Comparison of ENCODE assay signal across 11 cellular contexts in the genomic region with DNA sequence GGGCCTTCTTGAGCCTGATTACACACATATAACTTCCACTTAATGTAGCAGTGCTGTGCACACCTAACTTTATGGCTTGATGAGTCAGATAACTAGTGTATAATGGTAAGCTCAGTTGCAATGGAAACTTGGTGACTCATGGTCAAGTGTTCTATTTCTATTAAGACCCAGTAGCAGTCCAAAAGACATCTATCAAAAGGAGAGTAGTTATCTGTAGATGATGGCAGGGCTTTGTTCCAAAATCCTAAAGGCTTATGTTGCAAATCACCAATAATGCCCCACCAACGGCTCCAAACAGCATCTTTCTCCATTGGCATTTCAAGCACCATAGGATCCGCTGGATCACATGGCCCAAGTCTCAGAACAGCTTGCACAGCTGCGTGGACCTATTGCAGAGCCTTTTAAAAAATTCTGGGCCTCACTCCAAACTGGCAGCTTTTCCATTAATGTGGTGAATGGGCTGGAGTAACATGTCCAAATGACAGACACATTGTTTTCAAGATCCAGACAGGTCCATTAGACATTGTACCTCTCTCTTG.
DNase-seq lines count a peak whose midpoint lies in the region; TF ChIP-seq lines count a peak whose summit lies in the region.
"Had no signal": no experiment of that assay in that cellular context is flagged by ENCODE, and none has a peak within 500 bp of the region (broad histone marks: within the 10 kb centered on the region; RNA-seq: fewer than 3 reads in every experiment).

No MANE protein-coding gene starts in this region.

- no peak overlapping the region for H3K27ac Mint-ChIP-seq in glutamatergic neuron (ENCODE audit: unreplicated experiment)

- DNase-seq in Caki2 (ENCODE audit: low read depth) (peak; percentile 29), NCI-H1092 treated with DMSO at 0.1 percent for 48 hours (lab: John Stamatoyannopoulos, UW) (peak; percentile 67), cardiac fibroblast (ENCODE audit: low read depth in 2 of 2) (peak; percentile 64 to 75), myocyte (ENCODE audit: low read depth) (peak; percentile 85), KG1 (lab: John Stamatoyannopoulos, UW) (no peak), iPS-NIHi7 (ENCODE audit: extremely low spot score) (no peak), NCI-H146 treated with DMSO at 0.1 percent for 48 hours (lab: John Stamatoyannopoulos, UW; ENCODE audit: unreplicated experiment) (no peak), glutamatergic neuron (no peak)
- DNase-seq: Kasumi-1 had no signal

- no peaks in the 10 kb centered on the region for H3K27me3 Mint-ChIP-seq in glutamatergic neuron (ENCODE audit: unreplicated experiment)

- no peaks in the 10 kb centered on the region for H3K36me3 Mint-ChIP-seq in glutamatergic neuron (ENCODE audit: unreplicated experiment)

- H3K4me3 Mint-ChIP-seq in glutamatergic neuron (ENCODE audit: unreplicated experiment), result no peak overlapping the region

- no peak overlapping the region for H3K4me3 ChIP-seq in cardiac fibroblast (replicated peaks in 1 of 2; ENCODE audit: low read depth in 2 of 2, low read length in 2 of 2)
- H3K4me3 ChIP-seq: pancreas, SJSA1 had no signal

- H3K9me3 Mint-ChIP-seq in glutamatergic neuron (ENCODE audit: unreplicated experiment), result no peaks in the 10 kb centered on the region

- in situ Hi-C loops in Caki2 (cut with HindIII; ENCODE audit: low pct_unique_long_range_greater_than_20kb, low sequenced_read_pairs), result no loop called here

- TF ChIP-seq CTCF in cardiac fibroblast (IDR thresholded peaks at IDR 0.05; ENCODE audit: low read depth, low read length) (no peak), glutamatergic neuron (IDR thresholded peaks at IDR 0.05; ENCODE audit: partially characterized antibody, unreplicated experiment) (no peak)

- no peaks in the 10 kb centered on the region for H3K4me1 Mint-ChIP-seq in glutamatergic neuron (ENCODE audit: low read depth, unreplicated experiment)

Comparison
In these comparisons a context has a peak if more than half of its experiments do, and no peak if none do; other contexts are left out.
1. DNase-seq: peak in Caki2 (single experiment), NCI-H1092 treated with DMSO at 0.1 percent for 48 hours (single experiment), cardiac fibroblast (2 of 2) and myocyte (single experiment); none in KG1 (single experiment), iPS-NIHi7 (single experiment), NCI-H146 treated with DMSO at 0.1 percent for 48 hours (single experiment) and glutamatergic neuron (single experiment).